ENCODE assay signal across 1 cellular context in genomic region chr2:8119782-8120551, GRCh38.
TF ChIP-seq lines count a peak whose summit lies in the region.

No MANE protein-coding gene starts in this region.

TF ChIP-seq in IMR-90, 13 proteins besides CTCF, POLR2A, EP300 and RAD21 (continued from another document):
- TF ChIP-seq ELK1 (IDR thresholded peaks at IDR 0.05; ENCODE audit: borderline replicate concordance, low read depth, low read length): no peak
- TF ChIP-seq CEBPB (IDR thresholded peaks at IDR 0.05; ENCODE audit: low read depth, low read length): no peak
- no peak for TF ChIP-seq MAZ (IDR thresholded peaks at IDR 0.05; ENCODE audit: borderline replicate concordance, low read depth, low read length)
- no peak for TF ChIP-seq BHLHE40 (IDR thresholded peaks at IDR 0.05; ENCODE audit: low read depth, low read length)
- TF ChIP-seq SMC3 (IDR thresholded peaks at IDR 0.05; ENCODE audit: low read depth, low read length): no peak
- TF ChIP-seq CHD1 (IDR thresholded peaks at IDR 0.05; ENCODE audit: low read depth, low read length): no peak
- TF ChIP-seq RFX5 (IDR thresholded peaks at IDR 0.05; ENCODE audit: low read depth, low read length): no peak
- TF ChIP-seq FOS (IDR thresholded peaks at IDR 0.05; ENCODE audit: low read depth, low read length): no peak
